Comparison of ENCODE assay signal across 9 cellular contexts in genomic region chr12:3315201-3315661, GRCh38.
A peak's percentile ranks its signal among the peaks of the same experiment; 100 is the strongest.
DNase-seq lines count a peak whose midpoint lies in the region; ATAC-seq and TF ChIP-seq lines count a peak whose summit lies in the region.
"Had no signal": no experiment of that assay in that cellular context is flagged by ENCODE, and none has a peak within 500 bp of the region (broad histone marks: within the 10 kb centered on the region; RNA-seq: fewer than 3 reads in every experiment).

No MANE protein-coding gene starts in this region.

- ATAC-seq in GM21423 (IDR thresholded peaks at IDR 0.05; ENCODE audit: unreplicated experiment) (no peak), GM18520 (IDR thresholded peaks at IDR 0.05; ENCODE audit: unreplicated experiment) (no peak)

- no peak for TF ChIP-seq CTCF in prostate gland (IDR thresholded peaks at IDR 0.05)

- H3K4me1 ChIP-seq in prostate gland (replicated peaks): peaks cover 10% of the 10 kb centered on the region

- intact Hi-C loops in prostate gland (cut with DNase I): no loop called here

- H3K9me3 ChIP-seq in prostate gland: no peaks in the 10 kb centered on the region

- 8% methylated on average over 11 of the region's 11 CpGs for WGBS in prostate gland

- DNase-seq in EH (ENCODE audit: low read depth) (peak; percentile 81), NCI-H510A (lab: John Stamatoyannopoulos, UW) (peak; percentile 85), fibroblast of gingiva (ENCODE audit: low read depth) (peak; percentile 9), prostate gland (ENCODE audit: low spot score) (peak; percentile 88), NCI-H1436 (lab: John Stamatoyannopoulos, UW) (no peak)
- DNase-seq in effector CD8-positive, alpha-beta T cell (lab: John Stamatoyannopoulos, UW): no peak

- H3K27me3 ChIP-seq in prostate gland (replicated peaks; ENCODE audit: insufficient read depth): no peaks in the 10 kb centered on the region

- TF ChIP-seq POLR2A in prostate gland (IDR thresholded peaks at IDR 0.05): no peak

- H3K36me3 ChIP-seq in prostate gland: no peaks in the 10 kb centered on the region

- H3K27ac ChIP-seq in prostate gland: peak overlapping the region in 1 of 2 donors; percentile 12
- H3K27ac ChIP-seq: KMS-11 had no signal

- H3K4me3 ChIP-seq in prostate gland: no peak overlapping the region

Comparison
In these comparisons a context has a peak if more than half of its experiments do, and no peak if none do; other contexts are left out.
1. DNase-seq: peak in EH (single experiment), NCI-H510A (single experiment), fibroblast of gingiva (single experiment) and prostate gland (single experiment); none in effector CD8-positive, alpha-beta T cell (single experiment) and NCI-H1436 (single experiment).